ENCODE assay signal across 9 cellular contexts in the genomic region with DNA sequence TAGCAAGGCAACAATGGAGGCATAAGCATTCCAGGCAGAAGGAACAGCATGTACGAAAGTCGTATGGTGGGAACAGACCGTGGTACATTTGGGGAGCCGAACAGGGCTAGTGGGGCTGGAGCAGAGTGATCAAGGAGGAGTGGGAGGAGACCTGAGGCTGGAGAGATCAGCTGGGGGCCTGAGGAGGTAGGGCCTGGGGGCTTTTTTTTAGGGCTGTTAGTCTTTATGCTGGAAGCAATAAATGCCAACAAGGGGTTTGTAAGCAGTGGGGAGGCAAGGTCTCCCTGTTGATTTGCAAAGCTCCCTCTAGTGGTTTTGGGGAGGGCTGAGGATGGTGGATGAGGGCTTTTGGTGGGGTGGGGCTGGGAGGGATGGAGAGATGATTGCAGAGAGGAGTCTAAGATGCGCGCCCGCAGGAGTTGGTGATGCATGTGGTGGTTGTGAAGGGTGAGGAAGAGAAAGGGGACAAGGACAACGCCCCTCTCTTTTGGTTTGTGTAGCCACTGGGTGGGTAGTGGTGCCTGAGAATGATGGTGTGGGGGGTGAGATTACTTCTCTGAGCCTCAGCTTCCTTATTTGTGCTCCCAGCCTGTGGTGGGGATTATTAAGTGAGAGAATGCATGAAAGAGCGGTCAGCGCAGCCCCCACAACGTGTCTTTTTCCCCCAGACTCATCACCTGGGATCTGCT.
DNase-seq lines count a peak whose midpoint lies in the region; ATAC-seq and TF ChIP-seq lines count a peak whose summit lies in the region.
"Had no signal": no experiment of that assay in that cellular context is flagged by ENCODE, and none has a peak within 500 bp of the region (broad histone marks: within the 10 kb centered on the region; RNA-seq: fewer than 3 reads in every experiment).

No MANE protein-coding gene starts in this region.

- H3K27ac ChIP-seq in neuronal stem cell (replicated peaks; ENCODE audit: low read length) (no peak overlapping the region), aorta (ENCODE audit: low read depth in 1 of 2, low read length in 2 of 2) (no peak overlapping the region)
- H3K27ac ChIP-seq: epithelial cell of prostate had no signal

- no peaks in the 10 kb centered on the region for H3K36me3 ChIP-seq in neuronal stem cell (replicated peaks in 1 of 2; ENCODE audit: control insufficient read depth in 2 of 2, insufficient read depth in 2 of 2, low read length in 2 of 2)
- no peaks in the 10 kb centered on the region for H3K36me3 ChIP-seq in aorta (ENCODE audit: control insufficient read depth in 1 of 2, insufficient read depth in 2 of 2, low read length in 1 of 2)

- H3K9ac ChIP-seq in neuronal stem cell (ENCODE audit: low read depth, low read length, poor library complexity): no peak overlapping the region

- WGBS in neuronal stem cell (ENCODE audit: extremely low coverage in 2 of 2, insufficient read length in 2 of 2, insufficient replicate concordance in 1 of 2), 2 donors: no CpG with 5 or more reads among the region's 11 CpGs
- WGBS in aorta, 2 donors: 73 to 74% methylated on average over 11 of the region's 11 CpGs

- in situ Hi-C loops in astrocyte of the cerebellum (cut with HindIII; ENCODE audit: low sequenced_read_pairs): no loop called here

- intact Hi-C loops in aorta (cut with DNase I): loop anchor here (5.0 to 10.0 kb wide), 4 partner anchors 72 to 244 kb away; a partner anchor contains a TSS

- POLR2A ChIA-PET in AG04449 (lab: Yijun Ruan, JAX): no interaction called here

- CTCF ChIA-PET in AG04449 (lab: Yijun Ruan, JAX): interaction anchor here (0.7 to 1.4 kb wide), 6 partner anchors 10 to 115 kb away, joined by 3 read pairs; no protein-coding TSS in a partner anchor

- H2BK5ac ChIP-seq in neuronal stem cell (ENCODE audit: low read length): no peak overlapping the region

- peak; percentile 50 for TF ChIP-seq CTCF in AG04449 (IDR thresholded peaks at IDR 0.05; ENCODE audit: insufficient read depth, low read length, missing control alignments)
- peak; percentile 66 for TF ChIP-seq CTCF in astrocyte of the cerebellum (IDR thresholded peaks at IDR 0.05; ENCODE audit: low read depth, low read length, missing control alignments)

- no peak overlapping the region for H3K4ac ChIP-seq in neuronal stem cell (ENCODE audit: low read length)

- no peak overlapping the region for H3K4me3 ChIP-seq in AG04449 (ENCODE audit: low read depth, low read length)
- H3K4me3 ChIP-seq in astrocyte of the cerebellum (ENCODE audit: low read depth, low read length): no peak overlapping the region
- no peak overlapping the region for H3K4me3 ChIP-seq in neuronal stem cell (ENCODE audit: low read length in 2 of 2)
- H3K4me3 ChIP-seq in aorta (ENCODE audit: low read length in 2 of 2): no peak overlapping the region

- no peak overlapping the region for H3K14ac ChIP-seq in neuronal stem cell (ENCODE audit: low read length)

- H2AFZ ChIP-seq in neuronal stem cell (ENCODE audit: low read length): no peak overlapping the region

- H2BK15ac ChIP-seq in neuronal stem cell (ENCODE audit: low read length): no peak overlapping the region

- H2BK12ac ChIP-seq in neuronal stem cell (ENCODE audit: low read length): no peak overlapping the region

- H2AK5ac ChIP-seq in neuronal stem cell (ENCODE audit: low read depth, low read length): no peak overlapping the region

- no peaks in the 10 kb centered on the region for H3K79me1 ChIP-seq in neuronal stem cell (ENCODE audit: low read depth, low read length)

- H4K91ac ChIP-seq in neuronal stem cell (ENCODE audit: low read depth, low read length, poor library complexity): no peak overlapping the region

- no peak for DNase-seq in AG04449 (ENCODE audit: low read depth, low spot score)
- DNase-seq in RPMI7951 (ENCODE audit: low read depth): peak; percentile 78
- DNase-seq in astrocyte of the cerebellum (ENCODE audit: low read depth): no peak
- DNase-seq in neuronal stem cell (ENCODE audit: low spot score): peak; percentile 11
- DNase-seq in cerebellar cortex (ENCODE audit: low spot score): no peak
- no peak for DNase-seq in aorta

- H3K27me3 ChIP-seq in neuronal stem cell (ENCODE audit: control insufficient read depth in 3 of 3, insufficient read depth in 3 of 3, low read depth in 1 of 3, low read length in 3 of 3): no peaks in the 10 kb centered on the region
- H3K27me3 ChIP-seq in aorta (ENCODE audit: control insufficient read depth in 1 of 2, insufficient read depth in 2 of 2, low read length in 1 of 2): no peaks in the 10 kb centered on the region

- no peak overlapping the region for H4K8ac ChIP-seq in neuronal stem cell (ENCODE audit: low read depth, low read length)

- no peak overlapping the region for H3K4me2 ChIP-seq in neuronal stem cell (ENCODE audit: insufficient read depth, low read length, poor library complexity, severe bottlenecking)

- ATAC-seq in GM18909 (IDR thresholded peaks at IDR 0.05; ENCODE audit: poor library complexity, unreplicated experiment): peak; percentile 59
- no peak for ATAC-seq in GM21381 (IDR thresholded peaks at IDR 0.05; ENCODE audit: unreplicated experiment)
- ATAC-seq in aorta (ENCODE audit: low FRiP score): no peak

- H3K9me3 ChIP-seq in neuronal stem cell (replicated peaks in 1 of 2; ENCODE audit: control insufficient read depth in 2 of 2, insufficient read depth in 1 of 2, low read depth in 1 of 2, low read length in 2 of 2): no peaks in the 10 kb centered on the region
- no peaks in the 10 kb centered on the region for H3K9me3 ChIP-seq in aorta (ENCODE audit: control insufficient read depth, low read length)

- H3K18ac ChIP-seq in neuronal stem cell (ENCODE audit: low read length): no peak overlapping the region

- H2BK120ac ChIP-seq in neuronal stem cell (ENCODE audit: low read depth, low read length): no peak overlapping the region

- H3K23ac ChIP-seq in neuronal stem cell (ENCODE audit: low read depth, low read length, poor library complexity): no peak overlapping the region

- H3K4me1 ChIP-seq in neuronal stem cell (ENCODE audit: control insufficient read depth in 2 of 2, insufficient read depth in 1 of 2, low read depth in 1 of 2, low read length in 2 of 2): peaks cover 0 to 7% of the 10 kb centered on the region in 2 donors
- H3K4me1 ChIP-seq in aorta (ENCODE audit: control insufficient read depth in 1 of 2, insufficient read depth in 2 of 2, low read length in 2 of 2): no peaks in the 10 kb centered on the region

Comparison
In these comparisons a context has a peak if more than half of its experiments do, and no peak if none do; other contexts are left out.
1. DNase-seq: peak in RPMI7951 (single experiment) and neuronal stem cell (single experiment); none in AG04449 (single experiment), astrocyte of the cerebellum (single experiment), cerebellar cortex (single experiment) and aorta (0 of 2).